Comparison of ENCODE assay signal across 9 cellular contexts in genomic region chr9:16704489-16705111, GRCh38.
DNase-seq lines count a peak whose midpoint lies in the region; ATAC-seq and TF ChIP-seq lines count a peak whose summit lies in the region.
"Had no signal": no experiment of that assay in that cellular context is flagged by ENCODE, and none has a peak within 500 bp of the region (broad histone marks: within the 10 kb centered on the region; RNA-seq: fewer than 3 reads in every experiment).

No MANE protein-coding gene starts in this region.

- ATAC-seq in heart left ventricle, result peak in 3 of 4 donors; percentile 46 to 72 (median 50)
- no peak for ATAC-seq in HG03342 (IDR thresholded peaks at IDR 0.05; ENCODE audit: unreplicated experiment)
- no peak for ATAC-seq in GM21619 (IDR thresholded peaks at IDR 0.05; ENCODE audit: unreplicated experiment)
- ATAC-seq: stimulated activated naive CD8-positive, alpha-beta T cell treated with anti-CD3 and anti-CD28 coated beads, Interleukin-15, amount 100 ng/mL, for 72 hours had no signal

- H3K9me3 ChIP-seq in heart left ventricle, result no peaks in the 10 kb centered on the region

- H3K27ac ChIP-seq in heart left ventricle, result peak overlapping the region; percentile 75 to 92 (median 86)
- peak overlapping the region; percentile 86 for H3K27ac ChIP-seq in rectal smooth muscle tissue (ENCODE audit: low read depth, low read length)

- peak; percentile 90 for DNase-seq in DMS114 treated with DMSO at 0.1 percent for 48 hours (lab: John Stamatoyannopoulos, UW; ENCODE audit: unreplicated experiment)
- peak; percentile 92 for DNase-seq in amniotic epithelial cell (ENCODE audit: low read depth)
- DNase-seq in heart left ventricle, result peak; percentile 39 to 59 (median 54)
- no peak for DNase-seq in activated CD4-positive, alpha-beta T cell treated with anti-CD3 and anti-CD28 coated beads, Interleukin-2, amount 50 U/mL, for 48 hours
- DNase-seq in glomerular visceral epithelial cell (ENCODE audit: extremely low spot score), result no peak
- DNase-seq: stimulated activated naive CD8-positive, alpha-beta T cell treated with anti-CD3 and anti-CD28 coated beads, Interleukin-15, amount 100 ng/mL, for 72 hours had no signal

- intact Hi-C loops in heart left ventricle (cut with DNase I), result loop anchor here in 1 of 10 donors (10.0 kb wide), 1 partner anchor 340 kb away; no protein-coding TSS in a partner anchor

- no peaks in the 10 kb centered on the region for H3K36me3 ChIP-seq in heart left ventricle
- H3K36me3 ChIP-seq in rectal smooth muscle tissue (ENCODE audit: control insufficient read depth, insufficient read depth, low read length), result no peaks in the 10 kb centered on the region

- TF ChIP-seq POLR2A in heart left ventricle (IDR thresholded peaks at IDR 0.05), result no peak

- peaks cover 0 to 10% (median 0%) of the 10 kb centered on the region in 9 donors for H3K27me3 ChIP-seq in heart left ventricle
- no peaks in the 10 kb centered on the region for H3K27me3 ChIP-seq in rectal smooth muscle tissue (ENCODE audit: control insufficient read depth, insufficient read depth, low read length)

- no peak overlapping the region for H3K9ac ChIP-seq in rectal smooth muscle tissue (ENCODE audit: low read length)

- H3K4me1 ChIP-seq in heart left ventricle (peaks cover 0 to 38% (median 6%) of the 10 kb centered on the region in 12 donors), rectal smooth muscle tissue (ENCODE audit: control insufficient read depth, insufficient read depth, low read length) (peaks cover 28% of the 10 kb centered on the region)

- H3K4me3 ChIP-seq in heart left ventricle (peak overlapping the region in 10 of 12 donors; percentile 18 to 55 (median 38)), rectal smooth muscle tissue (ENCODE audit: low read length) (peak overlapping the region; percentile 47)

- 40 to 53% (median 50%) methylated on average over 9 of the region's 9 CpGs for WGBS in heart left ventricle, 4 donors

- no peak for TF ChIP-seq CTCF in heart left ventricle (IDR thresholded peaks at IDR 0.05)

Comparison
In these comparisons a context has a peak if more than half of its experiments do, and no peak if none do; other contexts are left out.
1. DNase-seq: peak in DMS114 treated with DMSO at 0.1 percent for 48 hours (single experiment), amniotic epithelial cell (single experiment) and heart left ventricle (5 of 5); none in activated CD4-positive, alpha-beta T cell treated with anti-CD3 and anti-CD28 coated beads, Interleukin-2, amount 50 U/mL, for 48 hours (0 of 2) and glomerular visceral epithelial cell (single experiment).
2. ATAC-seq: peak in heart left ventricle (3 of 4); none in HG03342 (single experiment) and GM21619 (single experiment).